17 cellular contexts compared by ENCODE assay signal in genomic region chr9:8429157-8429556, GRCh38.
"Had no signal": no experiment of that assay in that cellular context is flagged by ENCODE, and none has a peak within 500 bp of the region (broad histone marks: within the 10 kb centered on the region; RNA-seq: fewer than 3 reads in every experiment).

No MANE protein-coding gene starts in this region.

- H3K4me1 Mint-ChIP-seq: nephron progenitor cell had no signal

- H3K27me3 Mint-ChIP-seq: activated B cell treated with CpG ODN at 0.5 μM for 24 hours had no signal

- H3K36me3 Mint-ChIP-seq: memory B cell had no signal

- H3K27ac Mint-ChIP-seq: activated B cell treated with CpG ODN at 0.5 μM for 24 hours; activated naive CD4-positive, alpha-beta T cell treated with anti-CD3 and anti-CD28 coated beads for 36 hours; memory B cell; nephron progenitor cell had no signal

- H3K9me3 Mint-ChIP-seq: activated B cell treated with CpG ODN at 0.5 μM for 24 hours; activated naive CD4-positive, alpha-beta T cell treated with anti-CD3 and anti-CD28 coated beads for 36 hours; activated T-cell treated with anti-CD3 and anti-CD28 coated beads, Interleukin-2, amount 50 U/mL, for 4 hours; nephron progenitor cell had no signal

- H3K4me3 Mint-ChIP-seq: activated B cell treated with CpG ODN at 0.5 μM for 24 hours; activated naive CD4-positive, alpha-beta T cell treated with anti-CD3 and anti-CD28 coated beads for 36 hours; activated T-cell treated with anti-CD3 and anti-CD28 coated beads, Interleukin-2, amount 50 U/mL, for 4 hours; memory B cell; nephron progenitor cell had no signal

- ATAC-seq: body of pancreas, heart right ventricle, left lung, sciatic nerve, SK-N-SH treated with all-trans-retinoic acid at 6 μM for 48 hours had no signal

- DNase-seq: activated B cell treated with CpG ODN at 0.5 μM for 24 hours; activated naive CD4-positive, alpha-beta T cell treated with anti-CD3 and anti-CD28 coated beads for 36 hours; activated T-cell treated with anti-CD3 and anti-CD28 coated beads, Interleukin-2, amount 50 U/mL, for 4 hours; amniotic stem cell; body of pancreas; cortex of kidney; effector CD8-positive, alpha-beta T cell; heart right ventricle; left lung; nephron progenitor cell; spleen; stimulated activated CD4-positive, alpha-beta T cell treated with anti-CD3 and anti-CD28 coated beads, Interleukin-2, amount 100 ng/mL, for 24 hours; stimulated activated naive CD4-positive, alpha-beta T cell; upper lobe of left lung had no signal
